In the genomic region with DNA sequence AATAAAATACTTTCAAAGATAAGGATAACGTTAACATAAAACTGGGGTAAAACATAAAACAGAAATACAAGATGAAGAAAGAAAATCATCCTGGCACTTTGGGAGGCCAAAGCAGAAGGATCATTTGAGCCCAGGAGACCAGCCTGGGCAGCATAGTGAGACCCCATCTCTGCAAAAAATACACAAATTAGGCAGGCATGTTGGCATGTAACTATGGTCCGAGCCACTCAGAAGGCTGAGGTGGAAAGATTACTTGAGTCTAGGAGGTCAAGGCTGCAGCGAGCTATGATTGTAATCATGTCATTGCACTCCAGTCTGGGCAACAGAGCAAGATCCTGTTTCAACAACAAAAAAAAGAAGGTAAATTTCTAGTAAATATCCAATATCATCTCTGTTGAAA, we compare ENCODE assay signal across 30 cellular contexts. TPM values are rescaled to one million over a fixed set of nuclear protein-coding genes. Genes with fewer than 3 reads are reported as not detected.
DNase-seq lines count a peak whose midpoint lies in the region; ATAC-seq, FAIRE-seq and TF ChIP-seq lines count a peak whose summit lies in the region.
"Had no signal": no experiment of that assay in that cellular context is flagged by ENCODE, and none has a peak within 500 bp of the region (broad histone marks: within the 10 kb centered on the region; RNA-seq: fewer than 3 reads in every experiment).

No MANE protein-coding gene starts in this region.

- 78% methylated on average over 3 of the region's 3 CpGs for WGBS in HepG2 (ENCODE audit: low lambda C conversion rate)
- 81% methylated on average over 3 of the region's 3 CpGs for WGBS in mesenchymal stem cell

- no TSS peak for BruUV-seq in HepG2 (replicated peaks; lab: Mats Ljungman, UMichigan)

- CTCF ChIA-PET in HepG2 (lab: Yijun Ruan, JAX; ENCODE audit: low intra/inter-chr PET ratio, low total read pairs) = no interaction called here

- H2AK5ac ChIP-seq in mesenchymal stem cell (ENCODE audit: low read length, severe bottlenecking) = no peak overlapping the region

- in situ Hi-C loops in HepG2 (cut with HindIII; ENCODE audit: extremely low pct_ligation_motif_present, low pct_unique_long_range_greater_than_20kb) (no loop called here), HAP-1 (cut with MboI; ENCODE audit: low sequenced_read_pairs) (no loop called here)

- H3K4me3 ChIP-seq in adipocyte (ENCODE audit: low read length) = no peak overlapping the region
- no peak overlapping the region for H3K4me3 ChIP-seq in HepG2 (replicated peaks in 1 of 3; ENCODE audit: insufficient read depth in 1 of 3, low read depth in 2 of 3, low read length in 3 of 3)
- no peak overlapping the region for H3K4me3 ChIP-seq in mesenchymal stem cell (ENCODE audit: insufficient read depth in 1 of 2, low read depth in 1 of 2, low read length in 2 of 2)
- H3K4me3 ChIP-seq in HAP-1 = no peak overlapping the region
- H3K4me3 ChIP-seq: BLaER1, GM12878 had no signal

- POLR2A ChIA-PET in HepG2 (lab: Yijun Ruan, JAX) = no interaction called here

- H2BK5ac ChIP-seq in mesenchymal stem cell (ENCODE audit: low read depth, low read length, poor library complexity, severe bottlenecking) = no peak overlapping the region

- H4K20me1 ChIP-seq in HepG2 (ENCODE audit: insufficient read depth, low read length) = no peaks in the 10 kb centered on the region
- H4K20me1 ChIP-seq: BLaER1 had no signal

- intact Hi-C loops in HepG2 (cut with micrococcal nuclease; ENCODE audit: unreplicated experiment) = no loop called here

- H4K8ac ChIP-seq in mesenchymal stem cell (ENCODE audit: low read length) = no peak overlapping the region

- no peak for TF ChIP-seq EP300 in HepG2 (IDR thresholded peaks at IDR 0.05; ENCODE audit: low read depth in 2 of 2, low read length in 2 of 2)
- no peak for TF ChIP-seq EP300 in HepG2 (CRISPR knock-in tag; IDR thresholded peaks at IDR 0.05; ENCODE audit: borderline replicate concordance)

- TF ChIP-seq RAD21 in HepG2 (CRISPR knock-in tag; IDR thresholded peaks at IDR 0.05) = no peak

- DNase-seq in adipocyte (ENCODE audit: low read depth) = no peak
- DNase-seq in HepG2 (ENCODE audit: low spot score) = no peak
- DNase-seq in mesenchymal stem cell = no peak
- DNase-seq in NCI-H774 (lab: John Stamatoyannopoulos, UW) = no peak
- no peak for DNase-seq in HAP-1 (ENCODE audit: low spot score in 2 of 2)
- DNase-seq: 8988T; ACHN; BE2C; C1 segment of cervical spinal cord; CD4-positive, alpha-beta memory T cell; CD4-positive, CD25-positive, alpha-beta regulatory T cell; CD8-positive, alpha-beta memory T cell; COR-L47; DMS 273 treated with DMSO at 0.1 percent for 48 hours; DMS153; DMS53; DMS79; DND-41; EL; GDM1 had no signal

- no peak for FAIRE-seq in HepG2 (lab: Jason Lieb, UNC)
- FAIRE-seq: A204.1, GM12878, GM12892, GM18507 had no signal

- TF ChIP-seq POLR2A in HepG2 (IDR thresholded peaks at IDR 0.05; ENCODE audit: insufficient read depth in 1 of 2, low read depth in 2 of 2, low read length in 2 of 2) = no peak

- no peak overlapping the region for H3K4me2 ChIP-seq in HepG2 (ENCODE audit: low read depth, low read length)
- no peak overlapping the region for H3K4me2 ChIP-seq in mesenchymal stem cell (ENCODE audit: low read length, poor library complexity, severe bottlenecking)
- H3K4me2 ChIP-seq: BLaER1 had no signal

- no peak overlapping the region for H3K14ac ChIP-seq in mesenchymal stem cell (ENCODE audit: low read length in 2 of 2)

- H3K27ac ChIP-seq in HepG2 (ENCODE audit: extremely low read length, insufficient read depth, low read length) (no peak overlapping the region), mesenchymal stem cell (ENCODE audit: low read length, poor library complexity, severe bottlenecking) (no peak overlapping the region)
- H3K27ac ChIP-seq: BLaER1 had no signal

- H3K4me1 ChIP-seq in adipocyte (ENCODE audit: control insufficient read depth, insufficient read depth, low read length) = peaks cover 55% of the 10 kb centered on the region
- H3K4me1 ChIP-seq in HepG2 (ENCODE audit: insufficient read depth, low read length) = peaks cover 57% of the 10 kb centered on the region
- H3K4me1 ChIP-seq in mesenchymal stem cell (ENCODE audit: control insufficient read depth, insufficient read depth, low read depth, low read length) = no peaks in the 10 kb centered on the region
- H3K4me1 ChIP-seq in HAP-1 = no peaks in the 10 kb centered on the region
- H3K4me1 ChIP-seq: BE2C, BLaER1 had no signal

- H3K9me3 ChIP-seq in adipocyte (ENCODE audit: control insufficient read depth, low read length) = peaks cover 4% of the 10 kb centered on the region
- peaks cover 4% of the 10 kb centered on the region; the same call in 1 of the 2 replicates for H3K9me3 ChIP-seq in HepG2 (ENCODE audit: low read length)
- no peaks in the 10 kb centered on the region for H3K9me3 ChIP-seq in mesenchymal stem cell (ENCODE audit: control insufficient read depth, low read length)
- H3K9me3 ChIP-seq in HAP-1 = no peaks in the 10 kb centered on the region
- H3K9me3 ChIP-seq: BE2C had no signal

- H4K91ac ChIP-seq in mesenchymal stem cell (ENCODE audit: low read length) = no peak overlapping the region

- H3K79me2 ChIP-seq in HepG2 (ENCODE audit: insufficient read depth, low read length) = no peaks in the 10 kb centered on the region

- no peak overlapping the region for H2BK12ac ChIP-seq in mesenchymal stem cell (ENCODE audit: low read length in 2 of 2)

- no peak for TF ChIP-seq CTCF in HepG2 (CRISPR knock-in tag; IDR thresholded peaks at IDR 0.05)

- H3K23ac ChIP-seq in mesenchymal stem cell (ENCODE audit: low read length in 2 of 2) = no peak overlapping the region

- H3K18ac ChIP-seq in mesenchymal stem cell (ENCODE audit: low read depth in 1 of 2, low read length in 2 of 2) = no peak overlapping the region

- no peak overlapping the region for H3K4ac ChIP-seq in mesenchymal stem cell (ENCODE audit: low read depth in 1 of 2, low read length in 2 of 2)

- H3K36me3 ChIP-seq in adipocyte (ENCODE audit: control insufficient read depth, insufficient read depth, low read length, severe bottlenecking) (no peaks in the 10 kb centered on the region), HepG2 (replicated peaks in 1 of 2; ENCODE audit: control insufficient read depth in 1 of 2, insufficient read depth in 2 of 2, low read length in 2 of 2) (no peaks in the 10 kb centered on the region), mesenchymal stem cell (ENCODE audit: control insufficient read depth in 1 of 2, insufficient read depth in 2 of 2, low read depth in 1 of 2, low read length in 2 of 2) (no peaks in the 10 kb centered on the region), HAP-1 (replicated peaks) (no peaks in the 10 kb centered on the region)
- H3K36me3 ChIP-seq: BE2C, BLaER1 had no signal

- H2BK120ac ChIP-seq in mesenchymal stem cell (ENCODE audit: low read depth, low read length) = no peak overlapping the region

- H3K9ac ChIP-seq in adipocyte (ENCODE audit: low read length) = peak overlapping the region; percentile 42
- H3K9ac ChIP-seq in HepG2 (ENCODE audit: insufficient read depth, low read depth, low read length) = no peak overlapping the region
- no peak overlapping the region for H3K9ac ChIP-seq in mesenchymal stem cell (ENCODE audit: low read length)
- H3K9ac ChIP-seq: BLaER1 had no signal

- H3K27me3 ChIP-seq in adipocyte (replicated peaks; ENCODE audit: control insufficient read depth, insufficient read depth, low read length) = no peaks in the 10 kb centered on the region
- no peaks in the 10 kb centered on the region for H3K27me3 ChIP-seq in HepG2 (ENCODE audit: control insufficient read depth in 1 of 2, insufficient read depth in 2 of 2, low read length in 2 of 2)
- peaks cover 0 to 3% of the 10 kb centered on the region in 2 experiments for H3K27me3 ChIP-seq in mesenchymal stem cell (ENCODE audit: control insufficient read depth in 1 of 2, insufficient read depth in 1 of 2, low read length in 2 of 2)
- peaks cover 7% of the 10 kb centered on the region; the same call in 1 of the 2 replicates for H3K27me3 ChIP-seq in HAP-1 (ENCODE audit: low read depth)
- H3K27me3 ChIP-seq: BLaER1 had no signal

- no peak for ATAC-seq in HepG2
- ATAC-seq: GM12878 had no signal

- H2AFZ ChIP-seq in HepG2 (ENCODE audit: low read length) (no peak overlapping the region), mesenchymal stem cell (ENCODE audit: low read depth, low read length) (no peak overlapping the region)

- H2BK15ac ChIP-seq in mesenchymal stem cell (ENCODE audit: low read depth, poor library complexity, severe bottlenecking) = no peak overlapping the region

- no peaks in the 10 kb centered on the region for H3K79me1 ChIP-seq in mesenchymal stem cell (replicated peaks; ENCODE audit: low read length, poor library complexity, severe bottlenecking)

RNA-seq across cellular contexts. Expression of gene TAT, which starts 19.6 kb away (rescaled TPM):
- total RNA-seq in HepG2 (2016; rRNA removed; fragmentation: Illumina TruSeq; extraction: Trizol) = 1.6 and 2.2 TPM in 2 replicates
- total RNA-seq in HepG2 (2016; cell fraction: cytosol; rRNA removed; fragmentation: Illumina TruSeq; extraction: Trizol; ENCODE audit: low read depth) = 0.44 and 0.51 TPM in 2 replicates
- 2.0 and 2.3 TPM in 2 replicates for total RNA-seq in HepG2 (2016; cell fraction: insoluble cytoplasmic fraction; rRNA removed; fragmentation: Illumina TruSeq; extraction: Trizol)
- 0.83 and 1.1 TPM in 2 replicates for total RNA-seq in HepG2 (2016; cell fraction: membrane; rRNA removed; fragmentation: Illumina TruSeq; extraction: Trizol)
- 1.4 and 2.1 TPM in 2 replicates for total RNA-seq in HepG2 (2016; cell fraction: nucleus; rRNA removed; fragmentation: Illumina TruSeq; extraction: Trizol)
- polyA plus RNA-seq in HepG2 (2011; rRNA removed) = 5.8 and 6.5 TPM in 2 replicates
- polyA plus RNA-seq in HepG2 (2011; cell fraction: cytosol; rRNA removed) = 5.1 and 6.4 TPM in 2 replicates
- polyA plus RNA-seq in HepG2 (2011; cell fraction: nucleus; rRNA removed) = 3.5 and 4.3 TPM in 2 replicates
- polyA plus RNA-seq in HepG2 (2012) = 6.1 TPM in 2 replicates
- polyA plus RNA-seq in HepG2 (2016; cell fraction: cytosol; fragmentation: Illumina TruSeq; extraction: Trizol; ENCODE audit: low read depth) = 0.08 and 0.17 TPM in 2 replicates
- polyA plus RNA-seq in HepG2 (2016; cell fraction: insoluble cytoplasmic fraction; fragmentation: Illumina TruSeq; extraction: Trizol; ENCODE audit: low read depth) = 2.8 and 3.4 TPM in 2 replicates
- 0.38 and 0.55 TPM in 2 replicates for polyA plus RNA-seq in HepG2 (2016; cell fraction: membrane; fragmentation: Illumina TruSeq; extraction: Trizol; ENCODE audit: low read depth)
- 1.9 and 2.0 TPM in 2 replicates for polyA plus RNA-seq in HepG2 (2016; cell fraction: nucleus; fragmentation: Illumina TruSeq; extraction: Trizol; ENCODE audit: insufficient read depth, low read depth)
- polyA minus RNA-seq in HepG2 (2011; rRNA and poly(A)+ RNA removed; ENCODE audit: low replicate concordance) = 9.0 TPM in 1 of 2 replicates, not detected in the other
- 3.4 and 3.8 TPM in 2 replicates for polyA minus RNA-seq in HepG2 (2011; cell fraction: cytosol; rRNA and poly(A)+ RNA removed)
- 7.1 and 9.9 TPM in 2 replicates for polyA minus RNA-seq in HepG2 (2011; cell fraction: nucleus; rRNA and poly(A)+ RNA removed)
- polyA plus RNA-seq in mesenchymal stem cell (2013, experiment 1 of 2) = not detected
- polyA plus RNA-seq in mesenchymal stem cell (2013, experiment 2 of 2) = not detected
- total RNA-seq: A673; CD4-positive, alpha-beta memory T cell; CD4-positive, CD25-positive, alpha-beta regulatory T cell; CD8-positive, alpha-beta memory T cell; Daoy; G401 had no signal
- polyA plus RNA-seq: AG04450; CD14-positive monocyte; CD4-positive, alpha-beta memory T cell had no signal

RNA-seq across cellular contexts. Expression of gene CHST4, which starts 31.1 kb away (rescaled TPM):
- total RNA-seq in HepG2 (2016; rRNA removed; fragmentation: Illumina TruSeq; extraction: Trizol) = not detected in 2 replicates
- not detected in 2 replicates for total RNA-seq in HepG2 (2016; cell fraction: cytosol; rRNA removed; fragmentation: Illumina TruSeq; extraction: Trizol; ENCODE audit: low read depth)
- not detected in 2 replicates for total RNA-seq in HepG2 (2016; cell fraction: insoluble cytoplasmic fraction; rRNA removed; fragmentation: Illumina TruSeq; extraction: Trizol)
- total RNA-seq in HepG2 (2016; cell fraction: membrane; rRNA removed; fragmentation: Illumina TruSeq; extraction: Trizol) = not detected in 2 replicates
- not detected in 2 replicates for total RNA-seq in HepG2 (2016; cell fraction: nucleus; rRNA removed; fragmentation: Illumina TruSeq; extraction: Trizol)
- polyA plus RNA-seq in HepG2 (2011; rRNA removed) = not detected in 2 replicates
- polyA plus RNA-seq in HepG2 (2011; cell fraction: cytosol; rRNA removed) = not detected in 2 replicates
- polyA plus RNA-seq in HepG2 (2011; cell fraction: nucleus; rRNA removed) = not detected in 2 replicates
- not detected in 2 replicates for polyA plus RNA-seq in HepG2 (2012)
- not detected in 2 replicates for polyA plus RNA-seq in HepG2 (2016; cell fraction: cytosol; fragmentation: Illumina TruSeq; extraction: Trizol; ENCODE audit: low read depth)
- not detected in 2 replicates for polyA plus RNA-seq in HepG2 (2016; cell fraction: insoluble cytoplasmic fraction; fragmentation: Illumina TruSeq; extraction: Trizol; ENCODE audit: low read depth)
- not detected in 2 replicates for polyA plus RNA-seq in HepG2 (2016; cell fraction: membrane; fragmentation: Illumina TruSeq; extraction: Trizol; ENCODE audit: low read depth)
- not detected in 2 replicates for polyA plus RNA-seq in HepG2 (2016; cell fraction: nucleus; fragmentation: Illumina TruSeq; extraction: Trizol; ENCODE audit: insufficient read depth, low read depth)
- not detected in 2 replicates for polyA minus RNA-seq in HepG2 (2011; rRNA and poly(A)+ RNA removed; ENCODE audit: low replicate concordance)
- not detected in 2 replicates for polyA minus RNA-seq in HepG2 (2011; cell fraction: cytosol; rRNA and poly(A)+ RNA removed)
- not detected in 2 replicates for polyA minus RNA-seq in HepG2 (2011; cell fraction: nucleus; rRNA and poly(A)+ RNA removed)
- polyA plus RNA-seq in mesenchymal stem cell (2013, experiment 1 of 2) = not detected
- not detected for polyA plus RNA-seq in mesenchymal stem cell (2013, experiment 2 of 2)
- total RNA-seq: A673; CD4-positive, alpha-beta memory T cell; CD4-positive, CD25-positive, alpha-beta regulatory T cell; CD8-positive, alpha-beta memory T cell; G401 had no signal
- polyA plus RNA-seq: AG04450; CD14-positive monocyte; CD4-positive, alpha-beta memory T cell; CD4-positive, CD25-positive, alpha-beta regulatory T cell; CD8-positive, alpha-beta memory T cell had no signal
